In genomic region chr7:151232272-151233110, GRCh38 we compare ENCODE assay signal across 8 cellular contexts. TPM values are rescaled to one million over a fixed set of nuclear protein-coding genes. Genes with fewer than 3 reads are reported as not detected.
DNase-seq lines count a peak whose midpoint lies in the region; ATAC-seq and TF ChIP-seq lines count a peak whose summit lies in the region.

TSS of gene CHPF2 (plus strand) at chr7:151232483. CDS start at chr7:151234012, 1,529 bp downstream.

- ATAC-seq in HG03378 (IDR thresholded peaks at IDR 0.05; ENCODE audit: unreplicated experiment) (peak; percentile 86), left lobe of liver (peak; percentile 96)

- peak within 1 kb of the TSS; percentile 99 for H3K4me3 Mint-ChIP-seq in activated CD4-positive, alpha-beta T cell treated with anti-CD3 and anti-CD28 coated beads, Interleukin-2, amount 10 ng/mL, durations not matched to agents 7 days and 5 days

- POLR2A ChIA-PET in activated CD4-positive, alpha-beta T cell treated with anti-CD3 and anti-CD28 coated beads, Interleukin-2, amount 10 ng/mL, durations not matched to agents 7 days and 5 days (lab: Charles Lee) = no interaction called here

- peak within 1 kb of the TSS; percentile 98 for H3K27ac Mint-ChIP-seq in activated CD4-positive, alpha-beta T cell treated with anti-CD3 and anti-CD28 coated beads, Interleukin-2, amount 10 ng/mL, durations not matched to agents 7 days and 5 days

- TF ChIP-seq CTCF in BE2C (IDR thresholded peaks at IDR 0.05; ENCODE audit: low read depth, low read length) (no peak), coronary artery (IDR thresholded peaks at IDR 0.05) (no peak)

- no peaks in the 10 kb centered on the region for H3K9me3 Mint-ChIP-seq in activated CD4-positive, alpha-beta T cell treated with anti-CD3 and anti-CD28 coated beads, Interleukin-2, amount 10 ng/mL, durations not matched to agents 7 days and 5 days

- no peaks in the 10 kb centered on the region for H3K9me3 ChIP-seq in BE2C

- peaks cover 14% of the 10 kb centered on the region for H3K36me3 Mint-ChIP-seq in activated CD4-positive, alpha-beta T cell treated with anti-CD3 and anti-CD28 coated beads, Interleukin-2, amount 10 ng/mL, durations not matched to agents 7 days and 5 days (ENCODE audit: low read depth)

- DNase-seq in BE2C (peak; percentile 94), NCI-H526 (lab: John Stamatoyannopoulos, UW) (peak; percentile 82 to 95), coronary artery (ENCODE audit: low spot score) (peak; percentile 92), left lobe of liver (ENCODE audit: low spot score) (peak; percentile 93)
- peak; percentile 93 for DNase-seq in activated CD4-positive, alpha-beta T cell treated with anti-CD3 and anti-CD28 coated beads, Interleukin-2, amount 10 ng/mL, durations not matched to agents 7 days and 5 days
- DNase-seq in stimulated activated CD4-positive, alpha-beta T cell treated with anti-CD3 and anti-CD28 coated beads, Interleukin-2, amount 100 ng/mL, for 4 hours (ENCODE audit: low read depth) = peak; percentile 84

- H3K27me3 Mint-ChIP-seq in activated CD4-positive, alpha-beta T cell treated with anti-CD3 and anti-CD28 coated beads, Interleukin-2, amount 10 ng/mL, durations not matched to agents 7 days and 5 days = no peaks in the 10 kb centered on the region

- peaks cover 41% of the 10 kb centered on the region for H3K36me3 ChIP-seq in BE2C

- no peaks in the 10 kb centered on the region for H3K27me3 ChIP-seq in BE2C

- CTCF ChIA-PET in activated CD4-positive, alpha-beta T cell treated with anti-CD3 and anti-CD28 coated beads, Interleukin-2, amount 10 ng/mL, durations not matched to agents 7 days and 5 days (lab: Charles Lee) = interaction anchor here (0.6 to 4.1 kb wide), 2 partner anchors 11 to 60 kb away, joined by 3 to 32 read pairs; no protein-coding TSS in a partner anchor

- peaks cover 6% of the 10 kb centered on the region for H3K4me1 ChIP-seq in BE2C

- H3K4me3 ChIP-seq in BE2C (ENCODE audit: low read depth, low read length) (peak within 1 kb of the TSS; percentile 98), coronary artery (peak within 1 kb of the TSS; percentile 94)

- H3K27ac ChIP-seq in coronary artery = peak within 1 kb of the TSS; percentile 83 to 91

- peak; percentile 96 for TF ChIP-seq POLR2A in GM19099 (IDR thresholded peaks at IDR 0.05; ENCODE audit: extremely low read depth, insufficient read length, low read depth)

- peaks cover 34% of the 10 kb centered on the region for H3K4me1 Mint-ChIP-seq in activated CD4-positive, alpha-beta T cell treated with anti-CD3 and anti-CD28 coated beads, Interleukin-2, amount 10 ng/mL, durations not matched to agents 7 days and 5 days

RNA-seq across cellular contexts. Expression of gene CHPF2, which starts in this region (rescaled TPM):
- polyA plus RNA-seq in BE2C (2012; ENCODE audit: insufficient read depth, insufficient read length, low read depth) = 37.1 TPM
- 10 to 100 TPM; 40.7 to 42.3 TPM for total RNA-seq in activated CD4-positive, alpha-beta T cell treated with anti-CD3 and anti-CD28 coated beads, Interleukin-2, amount 10 ng/mL, durations not matched to agents 7 days and 5 days
- total RNA-seq in left lobe of liver = 16.1 TPM

Comparison
In these comparisons a context has a peak if more than half of its experiments do, and no peak if none do; other contexts are left out.
1. Peak in every context shown above with its lines: DNase-seq, ATAC-seq, H3K4me3 ChIP-seq and H3K27ac ChIP-seq.